14 cellular contexts compared by ENCODE assay signal in genomic region chr11:995058-995751, GRCh38. TPM values are rescaled to one million over a fixed set of nuclear protein-coding genes. Genes with fewer than 3 reads are reported as not detected.
DNase-seq lines count a peak whose midpoint lies in the region; ATAC-seq, FAIRE-seq and TF ChIP-seq lines count a peak whose summit lies in the region.
"Had no signal": no experiment of that assay in that cellular context is flagged by ENCODE, and none has a peak within 500 bp of the region (broad histone marks: within the 10 kb centered on the region; RNA-seq: fewer than 3 reads in every experiment).

No MANE protein-coding gene starts in this region.

- no peak for DNase-seq in activated CD4-positive, alpha-beta T cell treated with anti-CD3 and anti-CD28 coated beads, Interleukin-2, amount 10 ng/mL, durations not matched to agents 7 days and 5 days
- DNase-seq in activated CD4-positive, alpha-beta T cell treated with anti-CD3 and anti-CD28 coated beads, Interleukin-2, amount 10 ng/mL, durations not matched to agents 24 days and 14 days: no peak
- peak; percentile 19 for DNase-seq in LNCaP clone FGC (ENCODE audit: low read depth)
- DNase-seq in GM12878 (ENCODE audit: low read depth, low spot score): no peak
- DNase-seq in osteocyte (ENCODE audit: extremely low spot score, unreplicated experiment): no peak
- DNase-seq in coronary artery (ENCODE audit: low spot score): no peak
- DNase-seq: NCI-H2107; occipital lobe; stimulated activated CD4-positive, alpha-beta T cell treated with anti-CD3 and anti-CD28 coated beads, Interleukin-12 subunit alpha, Interleukin-12 subunit beta, amount 100 ng/mL, for 4 hours; SW 1271 had no signal

- TF ChIP-seq EP300 in GM12878 (IDR thresholded peaks at IDR 0.05; ENCODE audit: borderline replicate concordance in 1 of 2, control insufficient read depth in 1 of 2, low read depth in 2 of 2, low read length in 2 of 2): no peak

- H3K79me2 ChIP-seq in GM12878 (ENCODE audit: control insufficient read depth, insufficient read depth, low read length): no peaks in the 10 kb centered on the region

- TF ChIP-seq POLR2A in GM12878 (IDR thresholded peaks at IDR 0.05; ENCODE audit: low read depth, low read length): no peak

- SMC1A ChIA-PET in GM12878 (lab: Charles Lee; ENCODE audit: uncharacterized antibody, unreplicated experiment): no interaction called here

- H3K4me2 ChIP-seq in GM12878 (ENCODE audit: control insufficient read depth, insufficient read depth): no peak overlapping the region

- no peak overlapping the region for H2AFZ ChIP-seq in GM12878 (ENCODE audit: control insufficient read depth, low read depth, low read length)

- no peaks in the 10 kb centered on the region for H3K27me3 ChIP-seq in GM12878 (replicated peaks in 1 of 2; ENCODE audit: control insufficient read depth in 2 of 2, insufficient read depth in 2 of 2, low read length in 1 of 2)

- in situ Hi-C loops in GM12878 (cut with MboI): no loop called here

- 48% methylated on average over 15 of the region's 15 CpGs for WGBS in GM12878 (ENCODE audit: insufficient coverage, insufficient replicate concordance, low lambda C conversion rate, missing lambda C conversion rate)

- H3K9me3 ChIP-seq in GM12878 (replicated peaks; ENCODE audit: control insufficient read depth, insufficient read depth, low read length): no peaks in the 10 kb centered on the region

- peaks cover 19% of the 10 kb centered on the region for H3K4me1 ChIP-seq in GM12878 (ENCODE audit: control insufficient read depth, insufficient read depth, low read length)

- POLR2A ChIA-PET in activated CD4-positive, alpha-beta T cell treated with anti-CD3 and anti-CD28 coated beads, Interleukin-2, amount 10 ng/mL, durations not matched to agents 7 days and 5 days (lab: Charles Lee): no interaction called here
- POLR2A ChIA-PET in GM12878 (lab: Charles Lee): no interaction called here

- TF ChIP-seq RAD21 in GM12878 (IDR thresholded peaks at IDR 0.05; ENCODE audit: insufficient read depth, low read depth, low read length): no peak

- no peaks in the 10 kb centered on the region for H3K27me3 Mint-ChIP-seq in activated CD4-positive, alpha-beta T cell treated with anti-CD3 and anti-CD28 coated beads, Interleukin-2, amount 10 ng/mL, durations not matched to agents 7 days and 5 days
- H3K27me3 Mint-ChIP-seq in activated CD4-positive, alpha-beta T cell treated with anti-CD3 and anti-CD28 coated beads, Interleukin-2, amount 10 ng/mL, durations not matched to agents 24 days and 14 days: no peaks in the 10 kb centered on the region
- H3K27me3 Mint-ChIP-seq in osteocyte (ENCODE audit: unreplicated experiment): no peaks in the 10 kb centered on the region

- H3K4me3 ChIP-seq in LNCaP clone FGC (ENCODE audit: low read depth, low read length): no peak overlapping the region
- no peak overlapping the region for H3K4me3 ChIP-seq in GM12878
- H3K4me3 ChIP-seq in coronary artery: no peak overlapping the region

- H3K4me1 Mint-ChIP-seq in activated CD4-positive, alpha-beta T cell treated with anti-CD3 and anti-CD28 coated beads, Interleukin-2, amount 10 ng/mL, durations not matched to agents 7 days and 5 days: peaks cover 13% of the 10 kb centered on the region
- H3K4me1 Mint-ChIP-seq in activated CD4-positive, alpha-beta T cell treated with anti-CD3 and anti-CD28 coated beads, Interleukin-2, amount 10 ng/mL, durations not matched to agents 24 days and 14 days: peaks cover 5% of the 10 kb centered on the region
- peaks cover 2% of the 10 kb centered on the region for H3K4me1 Mint-ChIP-seq in osteocyte (ENCODE audit: unreplicated experiment)

- H3K27ac Mint-ChIP-seq in activated CD4-positive, alpha-beta T cell treated with anti-CD3 and anti-CD28 coated beads, Interleukin-2, amount 10 ng/mL, durations not matched to agents 7 days and 5 days: peak overlapping the region; percentile 7
- no peak overlapping the region for H3K27ac Mint-ChIP-seq in activated CD4-positive, alpha-beta T cell treated with anti-CD3 and anti-CD28 coated beads, Interleukin-2, amount 10 ng/mL, durations not matched to agents 24 days and 14 days
- peak overlapping the region; percentile 29 for H3K27ac Mint-ChIP-seq in osteocyte (ENCODE audit: unreplicated experiment)

- H3K36me3 Mint-ChIP-seq in activated CD4-positive, alpha-beta T cell treated with anti-CD3 and anti-CD28 coated beads, Interleukin-2, amount 10 ng/mL, durations not matched to agents 7 days and 5 days (ENCODE audit: low read depth): peaks cover 21% of the 10 kb centered on the region
- H3K36me3 Mint-ChIP-seq in activated CD4-positive, alpha-beta T cell treated with anti-CD3 and anti-CD28 coated beads, Interleukin-2, amount 10 ng/mL, durations not matched to agents 24 days and 14 days (ENCODE audit: low read depth): peaks cover 18% of the 10 kb centered on the region
- peaks cover 11% of the 10 kb centered on the region for H3K36me3 Mint-ChIP-seq in osteocyte (ENCODE audit: unreplicated experiment)

- intact Hi-C loops in activated CD4-positive, alpha-beta T cell treated with anti-CD3 and anti-CD28 coated beads, Interleukin-2, amount 10 ng/mL, durations not matched to agents 24 days and 14 days (cut with micrococcal nuclease): no loop called here
- intact Hi-C loops in GM12878 (cut with micrococcal nuclease; ENCODE audit: unreplicated experiment): no loop called here

- no peak overlapping the region for H3K4me3 Mint-ChIP-seq in activated CD4-positive, alpha-beta T cell treated with anti-CD3 and anti-CD28 coated beads, Interleukin-2, amount 10 ng/mL, durations not matched to agents 7 days and 5 days
- H3K4me3 Mint-ChIP-seq in activated CD4-positive, alpha-beta T cell treated with anti-CD3 and anti-CD28 coated beads, Interleukin-2, amount 10 ng/mL, durations not matched to agents 24 days and 14 days: no peak overlapping the region
- H3K4me3 Mint-ChIP-seq in osteocyte (ENCODE audit: unreplicated experiment): no peak overlapping the region

- H3K9ac ChIP-seq in GM12878 (ENCODE audit: control insufficient read depth, insufficient read depth, low read length): no peak overlapping the region

- no peak overlapping the region for H3K27ac ChIP-seq in GM12878 (ENCODE audit: control insufficient read depth, insufficient read depth)
- H3K27ac ChIP-seq in coronary artery: no peak overlapping the region

- CTCF ChIA-PET in activated CD4-positive, alpha-beta T cell treated with anti-CD3 and anti-CD28 coated beads, Interleukin-2, amount 10 ng/mL, durations not matched to agents 7 days and 5 days (lab: Charles Lee): no interaction called here
- CTCF ChIA-PET in GM12878 (lab: Yijun Ruan, JAX): no interaction called here

- TF ChIP-seq CTCF in LNCaP clone FGC (IDR thresholded peaks at IDR 0.05; ENCODE audit: control insufficient read depth, extremely low read depth, insufficient read depth) (no peak), GM12878 (IDR thresholded peaks at IDR 0.05 in 2 of 3, conservative IDR thresholded peaks at IDR 0.05 in 1 of 3; ENCODE audit: control insufficient read depth in 2 of 3, extremely low read depth in 1 of 3, insufficient read depth in 1 of 3, low read depth in 3 of 3, low read length in 3 of 3) (no peak), osteocyte (IDR thresholded peaks at IDR 0.05) (no peak), coronary artery (IDR thresholded peaks at IDR 0.05) (no peak)

- no peaks in the 10 kb centered on the region for H4K20me1 ChIP-seq in GM12878 (ENCODE audit: control insufficient read depth, insufficient read depth)

- peaks cover 5 to 16% of the 10 kb centered on the region in 2 experiments; a peak in 3 of 4 replicates for H3K36me3 ChIP-seq in GM12878 (ENCODE audit: control insufficient read depth in 2 of 2, insufficient read depth in 2 of 2, low read length in 1 of 2)

- peaks cover 3% of the 10 kb centered on the region for H3K9me3 Mint-ChIP-seq in activated CD4-positive, alpha-beta T cell treated with anti-CD3 and anti-CD28 coated beads, Interleukin-2, amount 10 ng/mL, durations not matched to agents 7 days and 5 days
- H3K9me3 Mint-ChIP-seq in activated CD4-positive, alpha-beta T cell treated with anti-CD3 and anti-CD28 coated beads, Interleukin-2, amount 10 ng/mL, durations not matched to agents 24 days and 14 days: no peaks in the 10 kb centered on the region
- H3K9me3 Mint-ChIP-seq in osteocyte (ENCODE audit: unreplicated experiment): no peaks in the 10 kb centered on the region

- no TSS peak for BruUV-seq in GM12878 (replicated peaks; lab: Mats Ljungman, UMichigan)

- ATAC-seq in GM12878 (no peak), HG03280 (IDR thresholded peaks at IDR 0.05; ENCODE audit: unreplicated experiment) (no peak), GM21367 (IDR thresholded peaks at IDR 0.05; ENCODE audit: unreplicated experiment) (no peak)

- RAD21 ChIA-PET in GM12878 (lab: Charles Lee; ENCODE audit: unreplicated experiment): no interaction called here

- no peak for FAIRE-seq in GM12878 (lab: Jason Lieb, UNC)

TF ChIP-seq in GM12878, 131 proteins besides CTCF, POLR2A, EP300 and RAD21 (continues in another document):
- TF ChIP-seq TCF12 (IDR thresholded peaks at IDR 0.05; ENCODE audit: low read depth, low read length) (peak; percentile 31; the same call in 1 of the 2 replicates), SREBF1 (IDR thresholded peaks at IDR 0.05; ENCODE audit: low read length) (no peak), PAX8 (IDR thresholded peaks at IDR 0.05) (no peak), SPI1 (IDR thresholded peaks at IDR 0.05; ENCODE audit: borderline replicate concordance, insufficient read depth, low read depth, low read length) (peak; percentile 2; the same call in 1 of the 2 replicates)

RNA-seq across cellular contexts. Expression of gene MUC6, which starts 41.3 kb away (rescaled TPM):
- total RNA-seq in activated CD4-positive, alpha-beta T cell treated with anti-CD3 and anti-CD28 coated beads, Interleukin-2, amount 10 ng/mL, durations not matched to agents 7 days and 5 days: not detected
- not detected in 2 replicates for total RNA-seq in activated CD4-positive, alpha-beta T cell treated with anti-CD3 and anti-CD28 coated beads, Interleukin-2, amount 10 ng/mL, durations not matched to agents 24 days and 14 days
- not detected in 2 replicates for total RNA-seq in GM12878 (2013; cell fraction: nucleolus; rRNA removed)
- total RNA-seq in GM12878 (2014; rRNA removed) (not detected in 2 replicates), GM12878 (2014; rRNA removed; fragmentation: Illumina TruSeq; extraction: Trizol) (not detected in 2 replicates), GM12878 (2021) (0.03 and 0.19 TPM in 2 replicates), osteocyte (not detected in 2 replicates)
- polyA plus RNA-seq in GM12878 (2011; ENCODE audit: low read depth): 0.20 TPM
- polyA plus RNA-seq in GM12878 (2011; rRNA removed) (not detected in 2 replicates), GM12878 (2014; fragmentation: Illumina TruSeq; extraction: Trizol) (not detected in 2 replicates), GM12878 (2014; fragmentation: Nextera tagmentation; extraction: Ambion mirVana) (not detected), GM12878 (2014; rRNA removed) (0.03 TPM in 1 of 2 replicates, not detected in the other), GM12878 (2016; fragmentation: Nextera tagmentation; extraction: Ambion mirVana) (not detected)
- not detected in 2 replicates for polyA plus RNA-seq in GM12878 (2011; cell fraction: cytosol; rRNA removed)
- polyA plus RNA-seq in GM12878 (2011; cell fraction: nucleus; rRNA removed): not detected in 2 replicates
- polyA plus RNA-seq in GM12878 (2012): 0.13 and 0.53 TPM in 2 replicates
- not detected in 2 replicates for polyA minus RNA-seq in GM12878 (2011; rRNA and poly(A)+ RNA removed)
- polyA minus RNA-seq in GM12878 (2011; cell fraction: cytosol; rRNA and poly(A)+ RNA removed): not detected in 2 replicates
- polyA minus RNA-seq in GM12878 (2011; cell fraction: nucleus; rRNA and poly(A)+ RNA removed): 0.10 TPM in 1 of 2 replicates, not detected in the other
- total RNA-seq: LHCN-M2, occipital lobe, urinary bladder had no signal
- polyA plus RNA-seq: urinary bladder had no signal
